ENCODE assay signal across 1 cellular context in the genomic region with DNA sequence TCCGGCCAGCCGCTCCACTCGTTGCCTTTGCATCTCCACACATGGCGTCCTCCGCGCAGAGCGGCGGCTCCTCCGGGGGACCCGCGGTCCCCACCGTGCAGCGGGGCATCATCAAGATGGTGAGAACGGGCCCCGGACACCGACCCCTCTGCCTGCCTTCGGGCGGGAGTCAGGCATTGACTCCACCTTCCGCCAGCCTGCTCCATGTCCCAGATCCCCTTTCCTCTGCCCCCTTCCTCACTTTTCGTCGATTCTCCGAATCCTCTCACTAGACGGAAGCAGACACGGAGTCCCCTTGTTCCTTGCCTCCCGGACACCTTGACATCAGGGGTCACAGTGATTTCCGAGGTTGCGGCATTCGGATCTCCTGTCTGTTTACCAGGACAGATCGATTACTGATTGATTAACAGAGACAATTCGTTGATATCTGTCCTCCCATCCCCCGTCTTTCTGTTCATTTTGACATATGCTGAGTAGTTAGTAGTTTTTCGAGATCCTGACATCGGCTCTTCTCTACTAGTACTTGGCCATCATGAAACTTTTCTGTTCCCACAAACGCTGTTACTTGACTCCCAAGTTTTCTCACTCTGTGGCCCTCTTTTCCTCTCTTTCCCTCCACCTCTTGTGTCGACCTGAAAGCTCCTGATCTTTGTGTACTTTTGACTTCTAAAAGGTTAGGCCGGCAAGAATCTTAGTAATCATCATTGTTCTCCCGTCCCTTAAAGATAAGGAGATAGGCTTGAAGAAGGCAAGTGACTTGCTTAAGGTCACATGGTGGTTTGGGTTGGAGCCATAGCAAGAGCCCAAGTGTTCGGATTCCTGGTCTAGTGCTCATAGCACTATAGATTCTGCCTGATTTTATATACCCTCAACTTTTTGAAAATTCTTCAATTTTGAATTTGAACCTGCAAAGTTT.
TF ChIP-seq lines count a peak whose summit lies in the region.

No MANE protein-coding gene starts in this region.

TF ChIP-seq in GM12878, 131 proteins besides CTCF, POLR2A, EP300 and RAD21 (continued from another document):
- TF ChIP-seq, protein P1, sequence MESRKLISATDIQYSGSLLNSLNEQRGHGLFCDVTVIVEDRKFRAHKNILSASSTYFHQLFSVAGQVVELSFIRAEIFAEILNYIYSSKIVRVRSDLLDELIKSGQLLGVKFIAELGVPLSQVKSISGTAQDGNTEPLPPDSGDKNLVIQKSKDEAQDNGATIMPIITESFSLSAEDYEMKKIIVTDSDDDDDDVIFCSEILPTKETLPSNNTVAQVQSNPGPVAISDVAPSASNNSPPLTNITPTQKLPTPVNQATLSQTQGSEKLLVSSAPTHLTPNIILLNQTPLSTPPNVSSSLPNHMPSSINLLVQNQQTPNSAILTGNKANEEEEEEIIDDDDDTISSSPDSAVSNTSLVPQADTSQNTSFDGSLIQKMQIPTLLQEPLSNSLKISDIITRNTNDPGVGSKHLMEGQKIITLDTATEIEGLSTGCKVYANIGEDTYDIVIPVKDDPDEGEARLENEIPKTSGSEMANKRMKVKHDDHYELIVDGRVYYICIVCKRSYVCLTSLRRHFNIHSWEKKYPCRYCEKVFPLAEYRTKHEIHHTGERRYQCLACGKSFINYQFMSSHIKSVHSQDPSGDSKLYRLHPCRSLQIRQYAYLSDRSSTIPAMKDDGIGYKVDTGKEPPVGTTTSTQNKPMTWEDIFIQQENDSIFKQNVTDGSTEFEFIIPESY (IDR thresholded peaks at IDR 0.05): no peak
- no peak for TF ChIP-seq CHD4 (IDR thresholded peaks at IDR 0.05)
- no peak for TF ChIP-seq RFX5 (IDR thresholded peaks at IDR 0.05; ENCODE audit: low read depth, low read length)
- TF ChIP-seq IRF5 (IDR thresholded peaks at IDR 0.05; ENCODE audit: borderline replicate concordance): no peak
- no peak for TF ChIP-seq ASH2L (IDR thresholded peaks at IDR 0.05; ENCODE audit: borderline replicate concordance, low read depth)
- TF ChIP-seq SRF (IDR thresholded peaks at IDR 0.05; ENCODE audit: low read depth in 2 of 2, low read length in 2 of 2): no peak
- TF ChIP-seq MLLT1 (IDR thresholded peaks at IDR 0.05): peak; percentile 29
- no peak for TF ChIP-seq E2F8 (IDR thresholded peaks at IDR 0.05; ENCODE audit: low read depth, partially characterized antibody)
- TF ChIP-seq, protein P2, sequence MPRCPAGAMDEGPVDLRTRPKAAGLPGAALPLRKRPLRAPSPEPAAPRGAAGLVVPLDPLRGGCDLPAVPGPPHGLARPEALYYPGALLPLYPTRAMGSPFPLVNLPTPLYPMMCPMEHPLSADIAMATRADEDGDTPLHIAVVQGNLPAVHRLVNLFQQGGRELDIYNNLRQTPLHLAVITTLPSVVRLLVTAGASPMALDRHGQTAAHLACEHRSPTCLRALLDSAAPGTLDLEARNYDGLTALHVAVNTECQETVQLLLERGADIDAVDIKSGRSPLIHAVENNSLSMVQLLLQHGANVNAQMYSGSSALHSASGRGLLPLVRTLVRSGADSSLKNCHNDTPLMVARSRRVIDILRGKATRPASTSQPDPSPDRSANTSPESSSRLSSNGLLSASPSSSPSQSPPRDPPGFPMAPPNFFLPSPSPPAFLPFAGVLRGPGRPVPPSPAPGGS (IDR thresholded peaks at IDR 0.05; ENCODE audit: borderline replicate concordance, insufficient read depth, low read depth, low read length, poor library complexity, severe bottlenecking): no peak
- TF ChIP-seq RAD51 (IDR thresholded peaks at IDR 0.05): peak; percentile 80
- TF ChIP-seq CHD2 (IDR thresholded peaks at IDR 0.05; ENCODE audit: borderline replicate concordance, low read depth, low read length): no peak
- TF ChIP-seq HDAC6 (IDR thresholded peaks at IDR 0.05; ENCODE audit: unreplicated experiment): peak; percentile 42
- no peak for TF ChIP-seq ZNF24 (IDR thresholded peaks at IDR 0.05)
- TF ChIP-seq NR2F1 (conservative IDR thresholded peaks at IDR 0.05): no peak
- no peak for TF ChIP-seq KDM1A (IDR thresholded peaks at IDR 0.05; ENCODE audit: borderline replicate concordance)
- TF ChIP-seq SUZ12 (IDR thresholded peaks at IDR 0.05; ENCODE audit: unreplicated experiment): no peak
- TF ChIP-seq, protein P3, sequence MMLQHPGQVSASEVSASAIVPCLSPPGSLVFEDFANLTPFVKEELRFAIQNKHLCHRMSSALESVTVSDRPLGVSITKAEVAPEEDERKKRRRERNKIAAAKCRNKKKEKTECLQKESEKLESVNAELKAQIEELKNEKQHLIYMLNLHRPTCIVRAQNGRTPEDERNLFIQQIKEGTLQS (IDR thresholded peaks at IDR 0.05; ENCODE audit: borderline replicate concordance, extremely low read depth, low read depth, low read length): 0 out of 2 replicates have a peak, but pooled peaks have one; percentile 0
- TF ChIP-seq IKZF2 (IDR thresholded peaks at IDR 0.05): no peak
- no peak for TF ChIP-seq CBFB (IDR thresholded peaks at IDR 0.05; ENCODE audit: low read depth)
- no peak for TF ChIP-seq MTA3 (IDR thresholded peaks at IDR 0.05; ENCODE audit: borderline replicate concordance, low read length)
- TF ChIP-seq SIN3A (IDR thresholded peaks at IDR 0.05; ENCODE audit: low read depth, low read length): no peak
- TF ChIP-seq TBL1XR1 (IDR thresholded peaks at IDR 0.05; ENCODE audit: low read depth, low read length): no peak
- TF ChIP-seq BACH1 (IDR thresholded peaks at IDR 0.05; ENCODE audit: borderline replicate concordance): 0 out of 2 replicates have a peak, but pooled peaks have one; percentile 6
TF ChIP-seq in GM12878: peak in this region for 11.
